8 cellular contexts compared by ENCODE assay signal in the genomic region with DNA sequence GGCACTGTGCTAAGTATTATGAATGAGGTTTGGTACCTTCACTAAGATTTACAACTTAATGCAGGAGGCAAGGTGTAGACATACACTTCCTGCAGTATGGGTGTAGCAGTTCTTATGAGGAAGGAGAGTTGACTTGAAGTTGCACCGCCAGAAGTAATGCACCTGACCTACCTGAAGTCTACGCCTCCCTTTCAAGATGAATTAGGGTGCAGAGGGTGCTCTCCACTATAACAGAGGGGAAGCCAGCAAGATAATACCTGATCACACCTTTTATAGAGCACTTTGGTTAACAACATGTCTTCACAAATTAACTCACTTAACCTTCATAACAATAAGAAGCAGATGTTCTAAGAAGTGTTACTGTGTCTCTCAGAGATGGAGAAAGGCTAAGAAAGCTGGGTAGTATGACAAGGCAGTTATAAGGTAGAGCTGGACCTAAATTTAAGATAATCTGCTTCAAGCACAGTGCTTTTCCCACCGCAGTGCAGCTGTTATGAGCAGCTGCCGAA. TPM values are rescaled to one million over a fixed set of nuclear protein-coding genes. Genes with fewer than 3 reads are reported as not detected.
DNase-seq lines count a peak whose midpoint lies in the region; ATAC-seq and TF ChIP-seq lines count a peak whose summit lies in the region.

No MANE protein-coding gene starts in this region.

- H3K9me3 Mint-ChIP-seq in activated CD8-positive, alpha-beta memory T cell treated with anti-CD3 and anti-CD28 coated beads, Interleukin-2, amount 10 ng/mL, durations not matched to agents 7 days and 5 days (ENCODE audit: low read depth): no peaks in the 10 kb centered on the region
- H3K9me3 Mint-ChIP-seq in activated naive CD8-positive, alpha-beta T cell treated with anti-CD3 and anti-CD28 coated beads for 36 hours: no peaks in the 10 kb centered on the region

- CTCF ChIA-PET in activated CD8-positive, alpha-beta memory T cell treated with anti-CD3 and anti-CD28 coated beads, Interleukin-2, amount 10 ng/mL, durations not matched to agents 7 days and 5 days (lab: Charles Lee): interaction anchor here (0.9 to 2.1 kb wide), 5 partner anchors 10 to 239 kb away, joined by 3 to 6 read pairs (median 4); no protein-coding TSS in a partner anchor

- H3K27ac Mint-ChIP-seq in activated CD8-positive, alpha-beta memory T cell treated with anti-CD3 and anti-CD28 coated beads, Interleukin-2, amount 10 ng/mL, durations not matched to agents 7 days and 5 days: peak overlapping the region; percentile 99
- peak overlapping the region; percentile 98 for H3K27ac Mint-ChIP-seq in activated naive CD8-positive, alpha-beta T cell treated with anti-CD3 and anti-CD28 coated beads for 36 hours

- peaks cover 6% of the 10 kb centered on the region for H3K36me3 Mint-ChIP-seq in activated CD8-positive, alpha-beta memory T cell treated with anti-CD3 and anti-CD28 coated beads, Interleukin-2, amount 10 ng/mL, durations not matched to agents 7 days and 5 days
- peaks cover 17% of the 10 kb centered on the region for H3K36me3 Mint-ChIP-seq in activated naive CD8-positive, alpha-beta T cell treated with anti-CD3 and anti-CD28 coated beads for 36 hours

- H3K36me3 ChIP-seq in kidney epithelial cell (ENCODE audit: control insufficient read depth, insufficient read depth, low read length): no peaks in the 10 kb centered on the region

- peak overlapping the region; percentile 42 for H3K27ac ChIP-seq in temporal lobe (ENCODE audit: low read depth, low read length)

- in situ Hi-C loops in GM13976 (cut with MboI; ENCODE audit: low sequenced_read_pairs, unreplicated experiment): no loop called here

- peak overlapping the region; percentile 32 for H3K4me3 ChIP-seq in kidney epithelial cell (ENCODE audit: low read depth, low read length)

- TF ChIP-seq CTCF in kidney epithelial cell (IDR thresholded peaks at IDR 0.05; ENCODE audit: insufficient read depth, low read length, poor library complexity, severe bottlenecking) (no peak), GM13976 (IDR thresholded peaks at IDR 0.05; ENCODE audit: borderline replicate concordance, control extremely low read depth, extremely low read depth, insufficient read depth, missing control alignments) (no peak)

- H3K4me1 Mint-ChIP-seq in activated CD8-positive, alpha-beta memory T cell treated with anti-CD3 and anti-CD28 coated beads, Interleukin-2, amount 10 ng/mL, durations not matched to agents 7 days and 5 days: peaks cover 39% of the 10 kb centered on the region
- peaks cover 36% of the 10 kb centered on the region for H3K4me1 Mint-ChIP-seq in activated naive CD8-positive, alpha-beta T cell treated with anti-CD3 and anti-CD28 coated beads for 36 hours

- no peak for ATAC-seq in activated CD8-positive, alpha-beta memory T cell treated with anti-CD3 and anti-CD28 coated beads, Interleukin-2, amount 10 ng/mL, durations not matched to agents 7 days and 5 days
- ATAC-seq in GM21717 (IDR thresholded peaks at IDR 0.05; ENCODE audit: unreplicated experiment): no peak

- peak overlapping the region; percentile 100 for H3K4me3 Mint-ChIP-seq in activated CD8-positive, alpha-beta memory T cell treated with anti-CD3 and anti-CD28 coated beads, Interleukin-2, amount 10 ng/mL, durations not matched to agents 7 days and 5 days
- peak overlapping the region; percentile 99 for H3K4me3 Mint-ChIP-seq in activated naive CD8-positive, alpha-beta T cell treated with anti-CD3 and anti-CD28 coated beads for 36 hours

- no peaks in the 10 kb centered on the region for H3K27me3 Mint-ChIP-seq in activated CD8-positive, alpha-beta memory T cell treated with anti-CD3 and anti-CD28 coated beads, Interleukin-2, amount 10 ng/mL, durations not matched to agents 7 days and 5 days
- H3K27me3 Mint-ChIP-seq in activated naive CD8-positive, alpha-beta T cell treated with anti-CD3 and anti-CD28 coated beads for 36 hours: no peaks in the 10 kb centered on the region

- peaks cover 2% of the 10 kb centered on the region for H3K27me3 ChIP-seq in kidney epithelial cell (ENCODE audit: control insufficient read depth, insufficient read depth, low read length)

- no peak for DNase-seq in activated CD8-positive, alpha-beta memory T cell treated with anti-CD3 and anti-CD28 coated beads, Interleukin-2, amount 10 ng/mL, durations not matched to agents 7 days and 5 days
- DNase-seq in activated CD8-positive, alpha-beta memory T cell treated with anti-CD3 and anti-CD28 coated beads, Interleukin-2, amount 50 U/mL, for 4 hours: no peak
- no peak for DNase-seq in activated naive CD8-positive, alpha-beta T cell treated with anti-CD3 and anti-CD28 coated beads for 36 hours
- no peak for DNase-seq in kidney epithelial cell (ENCODE audit: low read depth)
- no peak for DNase-seq in GM13976 (ENCODE audit: low spot score)
- no peak for DNase-seq in mucosa of gallbladder (ENCODE audit: low spot score)

RNA-seq across cellular contexts. Expression of a gene that starts 0.6 kb away (rescaled TPM):
- 10 to 100 TPM; 52.3 to 61.2 TPM for total RNA-seq in activated CD8-positive, alpha-beta memory T cell treated with anti-CD3 and anti-CD28 coated beads, Interleukin-2, amount 10 ng/mL, durations not matched to agents 7 days and 5 days
- 10 to 100 TPM; 58.3 to 61.4 TPM for total RNA-seq in activated naive CD8-positive, alpha-beta T cell treated with anti-CD3 and anti-CD28 coated beads for 36 hours
- total RNA-seq in kidney epithelial cell (45.9 and 46.8 TPM in 2 replicates), temporal lobe (78.4 TPM), mucosa of gallbladder (104 TPM)
